Comparison of ENCODE assay signal across 10 cellular contexts in the genomic region with DNA sequence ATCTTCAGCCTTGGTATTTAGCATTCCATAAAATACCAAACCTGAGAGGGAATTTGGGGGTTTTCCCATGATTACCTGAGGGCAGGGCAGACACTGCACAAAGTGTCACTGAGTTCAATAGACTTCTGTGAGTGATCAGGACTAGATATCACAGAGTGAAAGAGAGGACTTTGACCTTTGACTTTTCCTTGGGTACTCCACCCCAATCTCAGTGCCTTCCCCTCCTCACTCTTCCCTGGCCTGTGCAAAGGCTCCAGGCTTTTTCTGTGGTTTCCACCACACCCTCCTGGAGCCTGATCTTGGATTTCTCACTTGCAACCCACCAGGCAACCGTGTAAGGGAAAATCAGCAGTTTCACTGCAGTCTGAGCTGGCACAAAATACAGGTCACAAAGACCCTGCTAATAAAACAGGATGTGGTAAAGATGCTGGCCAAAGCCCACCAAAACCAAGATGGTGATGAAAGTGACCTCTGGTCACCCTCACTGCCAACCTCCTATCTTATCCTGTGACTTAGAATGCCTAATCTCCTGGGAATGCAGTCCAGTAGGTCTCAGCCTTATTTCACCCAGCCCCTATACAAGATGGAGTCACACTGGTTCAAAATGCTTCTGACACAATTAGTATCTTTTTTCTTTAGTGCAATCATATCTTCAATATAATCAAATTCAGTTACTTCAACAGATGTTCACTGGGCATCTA.
DNase-seq lines count a peak whose midpoint lies in the region; ATAC-seq and TF ChIP-seq lines count a peak whose summit lies in the region.
"Had no signal": no experiment of that assay in that cellular context is flagged by ENCODE, and none has a peak within 500 bp of the region (broad histone marks: within the 10 kb centered on the region; RNA-seq: fewer than 3 reads in every experiment).

No MANE protein-coding gene starts in this region.

- peak overlapping the region; percentile 88 for H3K18ac ChIP-seq in mesendoderm (ENCODE audit: low read length)

- H3K27me3 ChIP-seq in body of pancreas: no peaks in the 10 kb centered on the region
- H3K27me3 ChIP-seq in mesendoderm (ENCODE audit: insufficient read depth, low read length, poor library complexity): no peaks in the 10 kb centered on the region
- H3K27me3 ChIP-seq in lower lobe of right lung (ENCODE audit: low read depth): peaks cover 15% of the 10 kb centered on the region
- H3K27me3 ChIP-seq in left lung: peaks cover 0 to 42% of the 10 kb centered on the region in 2 donors
- H3K27me3 ChIP-seq: tibial nerve had no signal

- H2BK5ac ChIP-seq in mesendoderm (ENCODE audit: low read length): peak overlapping the region; percentile 30

- no peaks in the 10 kb centered on the region for H3K79me2 ChIP-seq in mesendoderm (ENCODE audit: control insufficient read depth, insufficient read depth, low read length)

- H3K4me1 ChIP-seq in body of pancreas (peaks cover 10% of the 10 kb centered on the region), mesendoderm (ENCODE audit: control insufficient read depth, low read depth, low read length) (peaks cover 37% of the 10 kb centered on the region), lower lobe of right lung (peaks cover 11% of the 10 kb centered on the region), left lung (peaks cover 0 to 6% of the 10 kb centered on the region in 2 donors)

- H3K56ac ChIP-seq in mesendoderm (ENCODE audit: low read length): peak overlapping the region; percentile 34

- no peak overlapping the region for H3K9ac ChIP-seq in mesendoderm (ENCODE audit: low read length)

- H3K79me1 ChIP-seq in mesendoderm (ENCODE audit: low read length): no peaks in the 10 kb centered on the region

- ATAC-seq in body of pancreas: peak; percentile 46
- no peak for ATAC-seq in lower lobe of right lung
- ATAC-seq in left lung: no peak

- peak overlapping the region; percentile 98 for H2BK15ac ChIP-seq in mesendoderm (replicated peaks; ENCODE audit: low read depth)

- TF ChIP-seq POLR2A in body of pancreas (IDR thresholded peaks at IDR 0.05): no peak

- peak; percentile 42 for DNase-seq in Daoy (ENCODE audit: low read depth)
- DNase-seq in M059J (ENCODE audit: low read depth): peak; percentile 81
- DNase-seq in body of pancreas: no peak
- peak; percentile 32 for DNase-seq in mesendoderm
- DNase-seq in lower lobe of right lung: no peak
- DNase-seq in left lung: no peak
- no peak for DNase-seq in NCI-H345 treated with DMSO at 0.1 percent for 48 hours (lab: John Stamatoyannopoulos, UW; ENCODE audit: unreplicated experiment)
- no peak for DNase-seq in KG1 (lab: John Stamatoyannopoulos, UW)
- DNase-seq: activated CD8-positive, alpha-beta memory T cell treated with anti-CD3 and anti-CD28 coated beads for 24 hours had no signal

- no peak overlapping the region for H4K5ac ChIP-seq in mesendoderm (ENCODE audit: low read length)

- 31 to 50% methylated on average over 1 of the region's 1 CpG for WGBS in body of pancreas, 2 donors
- WGBS in mesendoderm (ENCODE audit: extremely low coverage, insufficient coverage, low lambda C conversion rate): no CpG with 5 or more reads among the region's 1 CpG

- H4K8ac ChIP-seq in mesendoderm (ENCODE audit: low read depth, low read length): no peak overlapping the region

- peak overlapping the region; percentile 95 for H2BK120ac ChIP-seq in mesendoderm (ENCODE audit: low read depth, low read length)

- TF ChIP-seq CTCF in body of pancreas (IDR thresholded peaks at IDR 0.05) (no peak), lower lobe of right lung (IDR thresholded peaks at IDR 0.05) (no peak), left lung (IDR thresholded peaks at IDR 0.05) (no peak)

- H3K36me3 ChIP-seq in body of pancreas (replicated peaks in 1 of 2; ENCODE audit: insufficient read depth in 1 of 2, low read depth in 2 of 2): no peaks in the 10 kb centered on the region
- no peaks in the 10 kb centered on the region for H3K36me3 ChIP-seq in mesendoderm (ENCODE audit: control insufficient read depth, insufficient read depth, low read length)
- no peaks in the 10 kb centered on the region for H3K36me3 ChIP-seq in lower lobe of right lung
- no peaks in the 10 kb centered on the region for H3K36me3 ChIP-seq in left lung
- H3K36me3 ChIP-seq: tibial nerve had no signal

- peak overlapping the region; percentile 78 for H3K4ac ChIP-seq in mesendoderm (ENCODE audit: low read depth, low read length)

- H3K23ac ChIP-seq in mesendoderm (ENCODE audit: low read length): no peak overlapping the region

- H3K9me3 ChIP-seq in body of pancreas: no peaks in the 10 kb centered on the region
- H3K9me3 ChIP-seq in lower lobe of right lung: no peaks in the 10 kb centered on the region
- H3K9me3 ChIP-seq in left lung: peaks cover 0 to 4% of the 10 kb centered on the region in 2 donors
- H3K9me3 ChIP-seq: tibial nerve had no signal

- intact Hi-C loops in body of pancreas (cut with DNase I): no loop called here
- intact Hi-C loops in lower lobe of right lung (cut with DNase I): no loop called here
- intact Hi-C loops in left lung (cut with DNase I): no loop called here

- no peak overlapping the region for H3K4me2 ChIP-seq in mesendoderm (ENCODE audit: low read length)

- H2AK5ac ChIP-seq in mesendoderm (ENCODE audit: low read length): no peak overlapping the region

- no peak overlapping the region for H3K4me3 ChIP-seq in body of pancreas
- H3K4me3 ChIP-seq in mesendoderm (ENCODE audit: low read length): no peak overlapping the region
- no peak overlapping the region for H3K4me3 ChIP-seq in lower lobe of right lung
- H3K4me3 ChIP-seq in left lung: no peak overlapping the region
- H3K4me3 ChIP-seq: tibial nerve had no signal

- peak overlapping the region in 2 of 4 donors; percentile 32 to 58 for H3K27ac ChIP-seq in body of pancreas
- peak overlapping the region; percentile 30 for H3K27ac ChIP-seq in mesendoderm (ENCODE audit: low read depth, low read length)
- no peak overlapping the region for H3K27ac ChIP-seq in lower lobe of right lung
- no peak overlapping the region for H3K27ac ChIP-seq in left lung
- H3K27ac ChIP-seq: tibial nerve had no signal

Comparison
In these comparisons a context has a peak if more than half of its experiments do, and no peak if none do; other contexts are left out.
1. DNase-seq: peak in Daoy (single experiment), M059J (single experiment) and mesendoderm (single experiment); none in body of pancreas (0 of 4), lower lobe of right lung (single experiment), left lung (0 of 2), NCI-H345 treated with DMSO at 0.1 percent for 48 hours (single experiment) and KG1 (single experiment).